ENCODE assay signal across 8 cellular contexts in genomic region chr6:68635412-68635705, GRCh38. TPM values are rescaled to one million over a fixed set of nuclear protein-coding genes. Genes with fewer than 3 reads are reported as not detected.
DNase-seq lines count a peak whose midpoint lies in the region; ATAC-seq and TF ChIP-seq lines count a peak whose summit lies in the region.

No MANE protein-coding gene starts in this region.

- no peak for TF ChIP-seq POLR2A in transverse colon (IDR thresholded peaks at IDR 0.05)

- H3K27ac ChIP-seq in cardiac muscle cell = no peak overlapping the region
- peak overlapping the region; percentile 60 to 69 (median 64) for H3K27ac ChIP-seq in transverse colon

- DNase-seq in cardiac muscle cell (ENCODE audit: low read depth in 1 of 2, low spot score in 1 of 2) = no peak
- DNase-seq in cardiac septum (ENCODE audit: low spot score) = no peak
- DNase-seq in WTC11 (ENCODE audit: low spot score) = no peak
- DNase-seq in kidney epithelial cell (ENCODE audit: low read depth) = no peak
- DNase-seq in transverse colon = no peak
- no peak for DNase-seq in HuH-7.5 (ENCODE audit: low spot score)
- no peak for DNase-seq in COLO829 (ENCODE audit: low spot score)
- DNase-seq in amniotic stem cell (lab: John Stamatoyannopoulos, UW) = no peak

- H3K27me3 Mint-ChIP-seq in WTC11 (ENCODE audit: low read depth) = peaks cover 68% of the 10 kb centered on the region

- peaks cover 41% of the 10 kb centered on the region for H3K4me1 Mint-ChIP-seq in WTC11

- no peak for ATAC-seq in WTC11

- no peaks in the 10 kb centered on the region for H3K36me3 Mint-ChIP-seq in WTC11

- POLR2A ChIA-PET in WTC11 (lab: Charles Lee) = interaction anchor here (0.9 kb wide), 1 partner anchor 63 kb away, joined by 3 read pairs; no protein-coding TSS in a partner anchor

- H3K4me3 Mint-ChIP-seq in WTC11 = peak overlapping the region; percentile 93

- WGBS in transverse colon (ENCODE audit: low coverage in 1 of 2), 2 donors = 2 to 5% methylated on average over 9 to 15 of the region's 15 CpGs

- TF ChIP-seq CTCF in cardiac muscle cell (IDR thresholded peaks at IDR 0.05; ENCODE audit: low read depth, low read length) (no peak), WTC11 (IDR thresholded peaks at IDR 0.05) (no peak), kidney epithelial cell (IDR thresholded peaks at IDR 0.05; ENCODE audit: insufficient read depth, low read length, poor library complexity, severe bottlenecking) (no peak), transverse colon (IDR thresholded peaks at IDR 0.05) (no peak)

- H3K27me3 ChIP-seq in cardiac muscle cell = peaks cover 81% of the 10 kb centered on the region
- H3K27me3 ChIP-seq in kidney epithelial cell (ENCODE audit: control insufficient read depth, insufficient read depth, low read length) = peaks cover 12% of the 10 kb centered on the region
- H3K27me3 ChIP-seq in transverse colon = peaks cover 59% of the 10 kb centered on the region

- H3K9me3 Mint-ChIP-seq in WTC11 = no peaks in the 10 kb centered on the region

- H3K9me3 ChIP-seq in cardiac muscle cell (ENCODE audit: low read depth) = no peaks in the 10 kb centered on the region
- no peaks in the 10 kb centered on the region for H3K9me3 ChIP-seq in transverse colon

- intact Hi-C loops in cardiac septum (cut with DNase I) = loop anchor here (10.0 kb wide), 1 partner anchor 329 kb away; no protein-coding TSS in a partner anchor
- intact Hi-C loops in transverse colon (cut with DNase I; ENCODE audit: low total_unique reads) = no loop called here

- CTCF ChIA-PET in WTC11 (lab: Charles Lee) = interaction anchor here (0.6 to 2.8 kb wide), 17 partner anchors 12 to 1160 kb away, joined by 3 to 38 read pairs (median 4); no protein-coding TSS in a partner anchor

- peak overlapping the region; percentile 70 for H3K4me3 ChIP-seq in cardiac muscle cell
- H3K4me3 ChIP-seq in kidney epithelial cell (ENCODE audit: low read depth, low read length) = peak overlapping the region; percentile 60
- H3K4me3 ChIP-seq in transverse colon = peak overlapping the region; percentile 43 to 59 (median 48)

- in situ Hi-C loops in transverse colon (cut with MboI; ENCODE audit: low pct_ligation_motif_present in 1 of 4, low pct_unique_long_range_greater_than_20kb in 1 of 4, low sequenced_read_pairs in 3 of 4) = loop anchor here in 2 of 4 donors (25.0 kb wide), 2 partner anchors 327 to 1477 kb away; no protein-coding TSS in a partner anchor

- no peak overlapping the region for H3K27ac Mint-ChIP-seq in WTC11

- peaks cover 13% of the 10 kb centered on the region for H3K4me1 ChIP-seq in cardiac muscle cell (ENCODE audit: low read depth)
- peaks cover 0 to 18% (median 13%) of the 10 kb centered on the region in 4 donors for H3K4me1 ChIP-seq in transverse colon

- TF ChIP-seq EP300 in transverse colon (IDR thresholded peaks at IDR 0.05; ENCODE audit: low read depth) = no peak

- H3K36me3 ChIP-seq in cardiac muscle cell (no peaks in the 10 kb centered on the region), kidney epithelial cell (ENCODE audit: control insufficient read depth, insufficient read depth, low read length) (no peaks in the 10 kb centered on the region), transverse colon (no peaks in the 10 kb centered on the region)

TF ChIP-seq in WTC11, 78 proteins besides CTCF, POLR2A, EP300 and RAD21:
- TF ChIP-seq, protein P1, sequence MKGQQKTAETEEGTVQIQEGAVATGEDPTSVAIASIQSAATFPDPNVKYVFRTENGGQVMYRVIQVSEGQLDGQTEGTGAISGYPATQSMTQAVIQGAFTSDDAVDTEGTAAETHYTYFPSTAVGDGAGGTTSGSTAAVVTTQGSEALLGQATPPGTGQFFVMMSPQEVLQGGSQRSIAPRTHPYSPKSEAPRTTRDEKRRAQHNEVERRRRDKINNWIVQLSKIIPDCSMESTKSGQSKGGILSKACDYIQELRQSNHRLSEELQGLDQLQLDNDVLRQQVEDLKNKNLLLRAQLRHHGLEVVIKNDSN (CRISPR knock-in tag; IDR thresholded peaks at IDR 0.05) = no peak
- TF ChIP-seq ELF4 (CRISPR knock-in tag; IDR thresholded peaks at IDR 0.05; ENCODE audit: low read depth) (no peak), FOXJ3 (CRISPR knock-in tag; IDR thresholded peaks at IDR 0.05; ENCODE audit: borderline replicate concordance) (no peak), NR1H2 (CRISPR knock-in tag; IDR thresholded peaks at IDR 0.05) (no peak), ZNF396 (CRISPR knock-in tag; IDR thresholded peaks at IDR 0.05; ENCODE audit: borderline replicate concordance) (no peak), ZBTB21 (CRISPR knock-in tag; IDR thresholded peaks at IDR 0.05; ENCODE audit: borderline replicate concordance) (no peak), NR2C2 (CRISPR knock-in tag; IDR thresholded peaks at IDR 0.05) (no peak)
- TF ChIP-seq, protein P2, sequence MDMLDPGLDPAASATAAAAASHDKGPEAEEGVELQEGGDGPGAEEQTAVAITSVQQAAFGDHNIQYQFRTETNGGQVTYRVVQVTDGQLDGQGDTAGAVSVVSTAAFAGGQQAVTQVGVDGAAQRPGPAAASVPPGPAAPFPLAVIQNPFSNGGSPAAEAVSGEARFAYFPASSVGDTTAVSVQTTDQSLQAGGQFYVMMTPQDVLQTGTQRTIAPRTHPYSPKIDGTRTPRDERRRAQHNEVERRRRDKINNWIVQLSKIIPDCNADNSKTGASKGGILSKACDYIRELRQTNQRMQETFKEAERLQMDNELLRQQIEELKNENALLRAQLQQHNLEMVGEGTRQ (CRISPR knock-in tag; IDR thresholded peaks at IDR 0.05) = no peak
- TF ChIP-seq, protein P3, sequence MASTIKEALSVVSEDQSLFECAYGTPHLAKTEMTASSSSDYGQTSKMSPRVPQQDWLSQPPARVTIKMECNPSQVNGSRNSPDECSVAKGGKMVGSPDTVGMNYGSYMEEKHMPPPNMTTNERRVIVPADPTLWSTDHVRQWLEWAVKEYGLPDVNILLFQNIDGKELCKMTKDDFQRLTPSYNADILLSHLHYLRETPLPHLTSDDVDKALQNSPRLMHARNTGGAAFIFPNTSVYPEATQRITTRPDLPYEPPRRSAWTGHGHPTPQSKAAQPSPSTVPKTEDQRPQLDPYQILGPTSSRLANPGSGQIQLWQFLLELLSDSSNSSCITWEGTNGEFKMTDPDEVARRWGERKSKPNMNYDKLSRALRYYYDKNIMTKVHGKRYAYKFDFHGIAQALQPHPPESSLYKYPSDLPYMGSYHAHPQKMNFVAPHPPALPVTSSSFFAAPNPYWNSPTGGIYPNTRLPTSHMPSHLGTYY (CRISPR knock-in tag; IDR thresholded peaks at IDR 0.05) = no peak
TF ChIP-seq in WTC11: peak in this region for 0.

RNA-seq across cellular contexts. Expression of gene ADGRB3, which starts 0.3 kb away (rescaled TPM):
- 0.81 and 1.4 TPM in 2 replicates for total RNA-seq in cardiac muscle cell
- 1.2 and 2.5 TPM in 2 replicates for polyA plus RNA-seq in cardiac muscle cell
- total RNA-seq in cardiac septum = 0.51 TPM
- total RNA-seq in WTC11 (2021) = 1.0 to 1.9 TPM (median 1.2 TPM) in 3 replicates
- 0.82 and 0.92 TPM in 2 replicates for total RNA-seq in kidney epithelial cell
- 10 to 100 TPM in 1 of 4 donors, 1 to 10 TPM in 1, under 1 TPM in 2; 0.37 to 20.5 (median 2.2) TPM for total RNA-seq in transverse colon
